ENCODE assay signal across 1 cellular context in genomic region chr7:87961754-87962153, GRCh38.
TF ChIP-seq lines count a peak whose summit lies in the region.

No MANE protein-coding gene starts in this region.

TF ChIP-seq in GM12878, 131 proteins besides CTCF, POLR2A, EP300 and RAD21 (continued from another document):
- TF ChIP-seq ZBTB40 (IDR thresholded peaks at IDR 0.05; ENCODE audit: borderline replicate concordance): no peak
- TF ChIP-seq USF1 (IDR thresholded peaks at IDR 0.05; ENCODE audit: borderline replicate concordance, extremely low read length, insufficient read depth, low read depth, low read length): no peak
- TF ChIP-seq BCL3 (IDR thresholded peaks at IDR 0.05; ENCODE audit: borderline replicate concordance, insufficient read depth, low read depth, low read length, poor library complexity, severe bottlenecking): no peak
- TF ChIP-seq PAX5 (IDR thresholded peaks at IDR 0.05; ENCODE audit: borderline replicate concordance, low read depth, low read length): no peak
- TF ChIP-seq SMAD5 (IDR thresholded peaks at IDR 0.05; ENCODE audit: low read depth): no peak
- no peak for TF ChIP-seq GATAD2B (conservative IDR thresholded peaks at IDR 0.05; ENCODE audit: low read depth)
- no peak for TF ChIP-seq HDGF (IDR thresholded peaks at IDR 0.05)
- no peak for TF ChIP-seq NR2F1 (conservative IDR thresholded peaks at IDR 0.05)
- TF ChIP-seq YBX1 (IDR thresholded peaks at IDR 0.05): no peak
- no peak for TF ChIP-seq NFXL1 (IDR thresholded peaks at IDR 0.05; ENCODE audit: borderline replicate concordance)
- TF ChIP-seq RAD51 (IDR thresholded peaks at IDR 0.05): no peak
- no peak for TF ChIP-seq GABPA (IDR thresholded peaks at IDR 0.05; ENCODE audit: low read depth)
- TF ChIP-seq ELK1 (IDR thresholded peaks at IDR 0.05; ENCODE audit: low read depth, low read length): no peak
- no peak for TF ChIP-seq BCL11A (IDR thresholded peaks at IDR 0.05; ENCODE audit: low read depth, low read length)
- TF ChIP-seq SKIL (IDR thresholded peaks at IDR 0.05; ENCODE audit: low read depth, poor library complexity, severe bottlenecking): no peak
